9 cellular contexts compared by ENCODE assay signal in the genomic region with DNA sequence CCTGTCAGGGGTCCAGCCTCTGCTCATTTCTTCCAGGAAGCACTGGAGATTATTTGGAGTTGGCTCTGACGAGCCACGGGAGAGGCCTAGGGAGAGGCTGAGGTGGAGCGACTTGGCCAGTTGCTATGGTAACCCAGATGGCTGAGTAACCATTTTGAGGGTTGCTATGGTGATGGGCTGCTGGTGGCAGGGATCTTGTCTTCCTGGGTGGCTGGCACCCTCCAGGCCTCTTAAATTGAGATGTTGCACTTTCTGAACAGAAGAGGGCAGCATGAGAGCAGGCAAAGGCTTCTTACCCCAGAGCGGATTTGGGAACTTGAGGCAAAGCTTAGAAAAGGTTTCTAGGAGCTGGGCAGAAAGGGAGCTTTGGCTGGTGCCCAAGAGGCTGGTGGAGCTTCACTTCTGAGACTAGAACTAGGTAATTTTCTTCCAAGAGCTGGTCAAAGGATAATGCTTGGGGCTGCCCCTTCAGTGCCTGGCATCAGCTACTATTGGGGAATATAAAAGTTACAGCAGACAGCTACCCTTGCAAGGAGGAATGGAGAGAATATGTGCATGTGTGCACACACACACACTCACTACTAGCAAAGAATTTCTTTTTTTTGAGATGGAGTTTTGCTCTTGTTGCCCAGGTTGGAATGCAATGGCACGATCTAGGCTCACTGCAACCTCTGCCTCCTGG.
DNase-seq lines count a peak whose midpoint lies in the region; ATAC-seq and TF ChIP-seq lines count a peak whose summit lies in the region.
"Had no signal": no experiment of that assay in that cellular context is flagged by ENCODE, and none has a peak within 500 bp of the region (broad histone marks: within the 10 kb centered on the region; RNA-seq: fewer than 3 reads in every experiment).

No MANE protein-coding gene starts in this region.

- H3K36me3 ChIP-seq in MG63 (no peaks in the 10 kb centered on the region), neural progenitor cell (no peaks in the 10 kb centered on the region), transverse colon (no peaks in the 10 kb centered on the region)

- peaks cover 5% of the 10 kb centered on the region for H3K79me2 ChIP-seq in neural progenitor cell (ENCODE audit: low read depth)

- no peak overlapping the region for H3K9ac ChIP-seq in neural progenitor cell

- peaks cover 27% of the 10 kb centered on the region for H3F3A ChIP-seq in neural progenitor cell (ENCODE audit: low read depth)

- H3K9me3 ChIP-seq in MG63 (no peaks in the 10 kb centered on the region), neural progenitor cell (ENCODE audit: low read depth) (no peaks in the 10 kb centered on the region), transverse colon (no peaks in the 10 kb centered on the region)

- H3K27ac ChIP-seq in RWPE1 (no peak overlapping the region), neural progenitor cell (no peak overlapping the region), transverse colon (no peak overlapping the region)
- H3K27ac ChIP-seq: epithelial cell of prostate had no signal

- H3K4me3 Mint-ChIP-seq in neural progenitor cell: peak overlapping the region; percentile 60

- no peaks in the 10 kb centered on the region for H3K9me3 Mint-ChIP-seq in neural progenitor cell

- DNase-seq in EH (ENCODE audit: low read depth) (peak; percentile 98), MG63 (peak; percentile 68), RWPE1 (ENCODE audit: low spot score) (peak; percentile 94), fibroblast of the conjunctiva (ENCODE audit: low read depth) (peak; percentile 95), neural progenitor cell (ENCODE audit: low spot score) (peak; percentile 99), transverse colon (peak; percentile 56)
- DNase-seq in activated T-helper 9 cell treated with anti-CD3 and anti-CD28 coated beads, Interleukin-2, amount 50 U/mL, for 16 hours (ENCODE audit: low read depth): peak; percentile 43

- POLR2A ChIA-PET in RWPE1 (lab: Yijun Ruan, JAX; ENCODE audit: low non-redundant PET): no interaction called here

- H3K27me3 ChIP-seq in MG63 (no peaks in the 10 kb centered on the region), neural progenitor cell (no peaks in the 10 kb centered on the region), transverse colon (no peaks in the 10 kb centered on the region)

- in situ Hi-C loops in transverse colon (cut with MboI; ENCODE audit: low pct_ligation_motif_present in 1 of 4, low pct_unique_long_range_greater_than_20kb in 1 of 4, low sequenced_read_pairs in 3 of 4): loop anchor here in 2 of 4 donors (25.0 kb wide), 1 partner anchor 439 kb away; no protein-coding TSS in a partner anchor

- H3K4me1 ChIP-seq in neural progenitor cell (peaks cover 20% of the 10 kb centered on the region), transverse colon (peaks cover 0 to 22% (median 5%) of the 10 kb centered on the region in 4 donors)

- H3K4me3 ChIP-seq in MG63 (no peak overlapping the region), neural progenitor cell (no peak overlapping the region), transverse colon (no peak overlapping the region)

- intact Hi-C loops in transverse colon (cut with DNase I; ENCODE audit: low total_unique reads): loop anchor here (5.0 kb wide), 1 partner anchor 439 kb away; no protein-coding TSS in a partner anchor

- no peak for ATAC-seq in HG03280 (IDR thresholded peaks at IDR 0.05; ENCODE audit: unreplicated experiment)

- peaks cover 3% of the 10 kb centered on the region for H3K36me3 Mint-ChIP-seq in neural progenitor cell

- TF ChIP-seq EP300 in transverse colon (IDR thresholded peaks at IDR 0.05; ENCODE audit: low read depth): no peak

- no peak for TF ChIP-seq POLR2A in transverse colon (IDR thresholded peaks at IDR 0.05)

- no peaks in the 10 kb centered on the region for H3K27me3 Mint-ChIP-seq in neural progenitor cell (ENCODE audit: insufficient read depth, low read depth)

- 12 to 100% methylated on average over 1 to 5 of the region's 5 CpGs for WGBS in transverse colon (ENCODE audit: low coverage in 1 of 2), 2 donors

- no peak overlapping the region for H2AFZ ChIP-seq in neural progenitor cell (replicated peaks)

- TF ChIP-seq CTCF in RWPE1 (conservative IDR thresholded peaks at IDR 0.05; ENCODE audit: low read depth): peak; percentile 80
- peak; percentile 92 for TF ChIP-seq CTCF in neural progenitor cell (IDR thresholded peaks at IDR 0.05)
- TF ChIP-seq CTCF in transverse colon (IDR thresholded peaks at IDR 0.05): peak; percentile 62 to 73 (median 70)

- H4K20me1 ChIP-seq in neural progenitor cell (ENCODE audit: low read depth): peaks cover 5% of the 10 kb centered on the region

- H3K4me2 ChIP-seq in neural progenitor cell: peak overlapping the region; percentile 63

- CTCF ChIA-PET in RWPE1 (lab: Yijun Ruan, JAX): interaction anchor here (0.5 to 2.7 kb wide), 29 partner anchors 9 to 839 kb away, joined by 3 to 22 read pairs (median 4); no protein-coding TSS in a partner anchor

- peak overlapping the region; percentile 64 for H3K27ac Mint-ChIP-seq in neural progenitor cell

- peaks cover 33% of the 10 kb centered on the region for H3K4me1 Mint-ChIP-seq in neural progenitor cell

Comparison
In these comparisons a context has a peak if more than half of its experiments do, and no peak if none do; other contexts are left out.
1. DNase-seq: peak in every context shown above with its lines; median percentile 99 in neural progenitor cell; 98 in EH; 95 in fibroblast of the conjunctiva; 94 in RWPE1; 68 in MG63; 56 in transverse colon; 43 in activated T-helper 9 cell treated with anti-CD3 and anti-CD28 coated beads, Interleukin-2, amount 50 U/mL, for 16 hours.